23 cellular contexts compared by ENCODE assay signal in genomic region chr5:39206630-39207319, GRCh38. TPM values are rescaled to one million over a fixed set of nuclear protein-coding genes. Genes with fewer than 3 reads are reported as not detected.
DNase-seq lines count a peak whose midpoint lies in the region; ATAC-seq, FAIRE-seq and TF ChIP-seq lines count a peak whose summit lies in the region.
"Had no signal": no experiment of that assay in that cellular context is flagged by ENCODE, and none has a peak within 500 bp of the region (broad histone marks: within the 10 kb centered on the region; RNA-seq: fewer than 3 reads in every experiment).

No MANE protein-coding gene starts in this region.

- H3K9me3 Mint-ChIP-seq in activated CD8-positive, alpha-beta memory T cell treated with anti-CD3 and anti-CD28 coated beads, Interleukin-2, amount 10 ng/mL, durations not matched to agents 7 days and 5 days (ENCODE audit: low read depth): no peaks in the 10 kb centered on the region
- H3K9me3 Mint-ChIP-seq in activated T-helper 2 cell treated with anti-CD3 and anti-CD28 coated beads, Interferon-gamma antibody, Interleukin-2, Interleukin-4, amounts not matched to agents 10 μg/mL and 5 μg/mL and 100 μg/mL, durations not matched to agents 14 hours and 24 hours and 36 hours: no peaks in the 10 kb centered on the region
- peaks cover 2% of the 10 kb centered on the region for H3K9me3 Mint-ChIP-seq in natural killer cell treated with Interleukin-12 subunit alpha and Interleukin-12 subunit beta and Interleukin-15 and Interleukin-18, amount 100 ng/mL, for 72 hours

- peaks cover 79% of the 10 kb centered on the region for H3K4me1 Mint-ChIP-seq in activated CD8-positive, alpha-beta memory T cell treated with anti-CD3 and anti-CD28 coated beads, Interleukin-2, amount 10 ng/mL, durations not matched to agents 7 days and 5 days
- H3K4me1 Mint-ChIP-seq in activated T-helper 2 cell treated with anti-CD3 and anti-CD28 coated beads, Interferon-gamma antibody, Interleukin-2, Interleukin-4, amounts not matched to agents 10 μg/mL and 5 μg/mL and 100 μg/mL, durations not matched to agents 14 hours and 24 hours and 36 hours (ENCODE audit: low read depth): peaks cover 86% of the 10 kb centered on the region
- H3K4me1 Mint-ChIP-seq in natural killer cell treated with Interleukin-12 subunit alpha and Interleukin-12 subunit beta and Interleukin-15 and Interleukin-18, amount 100 ng/mL, for 72 hours (ENCODE audit: low read depth in 2 of 2): peaks cover 72 to 88% of the 10 kb centered on the region in 2 donors

- peaks cover 8% of the 10 kb centered on the region for H3K36me3 Mint-ChIP-seq in activated CD8-positive, alpha-beta memory T cell treated with anti-CD3 and anti-CD28 coated beads, Interleukin-2, amount 10 ng/mL, durations not matched to agents 7 days and 5 days
- no peaks in the 10 kb centered on the region for H3K36me3 Mint-ChIP-seq in activated T-helper 2 cell treated with anti-CD3 and anti-CD28 coated beads, Interferon-gamma antibody, Interleukin-2, Interleukin-4, amounts not matched to agents 10 μg/mL and 5 μg/mL and 100 μg/mL, durations not matched to agents 14 hours and 24 hours and 36 hours (ENCODE audit: low read depth)
- peaks cover 5% of the 10 kb centered on the region for H3K36me3 Mint-ChIP-seq in natural killer cell treated with Interleukin-12 subunit alpha and Interleukin-12 subunit beta and Interleukin-15 and Interleukin-18, amount 100 ng/mL, for 72 hours

- H3K27me3 Mint-ChIP-seq in activated CD8-positive, alpha-beta memory T cell treated with anti-CD3 and anti-CD28 coated beads, Interleukin-2, amount 10 ng/mL, durations not matched to agents 7 days and 5 days: no peaks in the 10 kb centered on the region
- no peaks in the 10 kb centered on the region for H3K27me3 Mint-ChIP-seq in activated T-helper 2 cell treated with anti-CD3 and anti-CD28 coated beads, Interferon-gamma antibody, Interleukin-2, Interleukin-4, amounts not matched to agents 10 μg/mL and 5 μg/mL and 100 μg/mL, durations not matched to agents 14 hours and 24 hours and 36 hours (ENCODE audit: low read depth)
- no peaks in the 10 kb centered on the region for H3K27me3 Mint-ChIP-seq in natural killer cell treated with Interleukin-12 subunit alpha and Interleukin-12 subunit beta and Interleukin-15 and Interleukin-18, amount 100 ng/mL, for 72 hours

- CTCF ChIA-PET in activated CD8-positive, alpha-beta memory T cell treated with anti-CD3 and anti-CD28 coated beads, Interleukin-2, amount 10 ng/mL, durations not matched to agents 7 days and 5 days (lab: Charles Lee): interaction anchor here (2.0 kb wide), 1 partner anchor 10 kb away, joined by 10 read pairs; no protein-coding TSS in a partner anchor

- intact Hi-C loops in activated T-helper 2 cell treated with anti-CD3 and anti-CD28 coated beads, Interferon-gamma antibody, Interleukin-2, Interleukin-4, amounts not matched to agents 10 μg/mL and 5 μg/mL and 100 μg/mL, durations not matched to agents 14 hours and 24 hours and 36 hours (cut with micrococcal nuclease): loop anchor here (10.0 kb wide), 1 partner anchor 1628 kb away; the partner anchor contains the start of gene RPL37
- intact Hi-C loops in posterior vena cava (cut with DNase I): no loop called here

- DNase-seq in activated CD8-positive, alpha-beta memory T cell treated with anti-CD3 and anti-CD28 coated beads, Interleukin-2, amount 10 ng/mL, durations not matched to agents 7 days and 5 days: no peak
- DNase-seq in activated CD8-positive, alpha-beta memory T cell treated with anti-CD3 and anti-CD28 coated beads, Interleukin-2, amount 50 U/mL, for 48 hours: no peak
- DNase-seq in H54 (ENCODE audit: insufficient read length, low spot score): no peak
- no peak for DNase-seq in activated T-helper 2 cell treated with anti-CD3 and anti-CD28 coated beads, Interferon-gamma antibody, Interleukin-2, Interleukin-4, amounts not matched to agents 10 μg/mL and 5 μg/mL and 100 μg/mL, durations not matched to agents 14 hours and 24 hours and 36 hours (ENCODE audit: low spot score)
- DNase-seq in natural killer cell treated with Interleukin-12 subunit alpha and Interleukin-12 subunit beta and Interleukin-15 and Interleukin-18, amount 100 ng/mL, for 72 hours (ENCODE audit: low spot score): no peak
- no peak for DNase-seq in posterior vena cava (ENCODE audit: low spot score)
- DNase-seq in HTR-8/SVneo (ENCODE audit: insufficient read length, low spot score): no peak
- no peak for DNase-seq in kidney tubule cell (ENCODE audit: low spot score)
- DNase-seq: activated CD8-positive, alpha-beta memory T cell treated with anti-CD3 and anti-CD28 coated beads, Interleukin-2, amount 50 U/mL, for 4 hours; adrenal gland; dermis blood vessel endothelial cell; foreskin keratinocyte; hypothalamus; islet precursor cell; lower lobe of right lung; NCI-H1105 treated with DMSO at 0.1 percent for 48 hours; NCI-H2107; occipital lobe; stimulated activated CD4-positive, alpha-beta T cell treated with anti-CD3 and anti-CD28 coated beads, Interleukin-12 subunit alpha, Interleukin-12 subunit beta, amount 100 ng/mL, for 4 hours; T1000 had no signal

- TF ChIP-seq POLR2A in H54 (IDR thresholded peaks at IDR 0.05; ENCODE audit: low read depth, low read length): no peak

- ATAC-seq in activated CD8-positive, alpha-beta memory T cell treated with anti-CD3 and anti-CD28 coated beads, Interleukin-2, amount 10 ng/mL, durations not matched to agents 7 days and 5 days: no peak
- ATAC-seq in natural killer cell treated with Interleukin-12 subunit alpha and Interleukin-12 subunit beta and Interleukin-15 and Interleukin-18, amount 100 ng/mL, for 72 hours: no peak
- ATAC-seq: foreskin keratinocyte, lower lobe of right lung had no signal

- H3K27ac Mint-ChIP-seq in activated CD8-positive, alpha-beta memory T cell treated with anti-CD3 and anti-CD28 coated beads, Interleukin-2, amount 10 ng/mL, durations not matched to agents 7 days and 5 days: peak overlapping the region; percentile 71
- H3K27ac Mint-ChIP-seq in activated T-helper 2 cell treated with anti-CD3 and anti-CD28 coated beads, Interferon-gamma antibody, Interleukin-2, Interleukin-4, amounts not matched to agents 10 μg/mL and 5 μg/mL and 100 μg/mL, durations not matched to agents 14 hours and 24 hours and 36 hours: peak overlapping the region; percentile 44
- peak overlapping the region; percentile 98 to 99 for H3K27ac Mint-ChIP-seq in natural killer cell treated with Interleukin-12 subunit alpha and Interleukin-12 subunit beta and Interleukin-15 and Interleukin-18, amount 100 ng/mL, for 72 hours

- FAIRE-seq in H54 (lab: Jason Lieb, UNC): peak; percentile 43
- no peak for FAIRE-seq in HTR-8/SVneo (lab: Jason Lieb, UNC)
- FAIRE-seq: bronchial epithelial cell, G401.6, urothelium cell line had no signal

- peak overlapping the region; percentile 66 for H3K4me3 Mint-ChIP-seq in activated CD8-positive, alpha-beta memory T cell treated with anti-CD3 and anti-CD28 coated beads, Interleukin-2, amount 10 ng/mL, durations not matched to agents 7 days and 5 days
- peak overlapping the region; percentile 17 for H3K4me3 Mint-ChIP-seq in activated T-helper 2 cell treated with anti-CD3 and anti-CD28 coated beads, Interferon-gamma antibody, Interleukin-2, Interleukin-4, amounts not matched to agents 10 μg/mL and 5 μg/mL and 100 μg/mL, durations not matched to agents 14 hours and 24 hours and 36 hours (ENCODE audit: low read depth)
- H3K4me3 Mint-ChIP-seq in natural killer cell treated with Interleukin-12 subunit alpha and Interleukin-12 subunit beta and Interleukin-15 and Interleukin-18, amount 100 ng/mL, for 72 hours: peak overlapping the region; percentile 93

RNA-seq across cellular contexts. Expression of gene FYB1, which starts 12.6 kb away (rescaled TPM):
- 100 to 1,000 TPM; 198 to 270 TPM for total RNA-seq in activated CD8-positive, alpha-beta memory T cell treated with anti-CD3 and anti-CD28 coated beads, Interleukin-2, amount 10 ng/mL, durations not matched to agents 7 days and 5 days
- total RNA-seq in activated T-helper 2 cell treated with anti-CD3 and anti-CD28 coated beads, Interferon-gamma antibody, Interleukin-2, Interleukin-4, amounts not matched to agents 10 μg/mL and 5 μg/mL and 100 μg/mL, durations not matched to agents 14 hours and 24 hours and 36 hours: 66.4 and 70.7 TPM in 2 replicates
- total RNA-seq in natural killer cell treated with Interleukin-12 subunit alpha and Interleukin-12 subunit beta and Interleukin-15 and Interleukin-18, amount 100 ng/mL, for 72 hours: 10 to 100 TPM; 71.9 to 72.8 TPM
- 10 to 100 TPM; 10.1 to 26.0 TPM for total RNA-seq in posterior vena cava
- total RNA-seq: dermis blood vessel endothelial cell, foreskin keratinocyte had no signal

Comparison
In these comparisons a context has a peak if more than half of its experiments do, and no peak if none do; other contexts are left out.
1. H3K27ac Mint-ChIP-seq: peak in every context shown above with its lines; median percentile 98 in natural killer cell treated with Interleukin-12 subunit alpha and Interleukin-12 subunit beta and Interleukin-15 and Interleukin-18, amount 100 ng/mL, for 72 hours; 71 in activated CD8-positive, alpha-beta memory T cell treated with anti-CD3 and anti-CD28 coated beads, Interleukin-2, amount 10 ng/mL, durations not matched to agents 7 days and 5 days; 44 in activated T-helper 2 cell treated with anti-CD3 and anti-CD28 coated beads, Interferon-gamma antibody, Interleukin-2, Interleukin-4, amounts not matched to agents 10 μg/mL and 5 μg/mL and 100 μg/mL, durations not matched to agents 14 hours and 24 hours and 36 hours.
2. H3K4me3 Mint-ChIP-seq: peak in every context shown above with its lines; median percentile 93 in natural killer cell treated with Interleukin-12 subunit alpha and Interleukin-12 subunit beta and Interleukin-15 and Interleukin-18, amount 100 ng/mL, for 72 hours; 66 in activated CD8-positive, alpha-beta memory T cell treated with anti-CD3 and anti-CD28 coated beads, Interleukin-2, amount 10 ng/mL, durations not matched to agents 7 days and 5 days; 17 in activated T-helper 2 cell treated with anti-CD3 and anti-CD28 coated beads, Interferon-gamma antibody, Interleukin-2, Interleukin-4, amounts not matched to agents 10 μg/mL and 5 μg/mL and 100 μg/mL, durations not matched to agents 14 hours and 24 hours and 36 hours.